10 cellular contexts compared by ENCODE assay signal in the genomic region with DNA sequence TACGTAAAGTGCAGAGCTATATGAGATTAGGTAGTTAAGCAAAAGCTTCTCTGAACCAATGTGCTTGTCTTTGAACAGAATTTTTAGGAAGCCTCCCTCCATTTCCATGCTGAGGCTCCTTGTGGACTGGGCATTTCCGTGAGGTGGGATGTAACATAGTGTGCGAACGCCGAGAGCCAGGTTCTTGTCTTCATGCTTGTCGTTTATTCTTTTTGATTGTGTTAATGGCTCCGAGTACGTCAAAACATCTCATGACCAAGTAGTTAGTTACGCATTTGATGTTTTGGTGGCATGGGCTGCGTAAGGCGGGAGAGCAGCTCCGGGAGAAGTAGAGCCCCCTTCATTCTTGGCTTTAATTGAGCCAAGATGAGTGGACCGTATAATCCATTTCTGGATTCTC. TPM values are rescaled to one million over a fixed set of nuclear protein-coding genes. Genes with fewer than 3 reads are reported as not detected.
DNase-seq lines count a peak whose midpoint lies in the region; ATAC-seq and TF ChIP-seq lines count a peak whose summit lies in the region.
"Had no signal": no experiment of that assay in that cellular context is flagged by ENCODE, and none has a peak within 500 bp of the region (broad histone marks: within the 10 kb centered on the region; RNA-seq: fewer than 3 reads in every experiment).

No MANE protein-coding gene starts in this region.

- H3K9ac ChIP-seq in mucosa of rectum (ENCODE audit: low read depth in 1 of 2, low read length in 2 of 2) (peak overlapping the region in 1 of 2 donors; percentile 35), H9 (ENCODE audit: extremely low read depth, insufficient read length, low read length) (no peak overlapping the region)

- H3K27ac Mint-ChIP-seq in activated CD4-positive, alpha-beta T cell treated with anti-CD3 and anti-CD28 coated beads, Interleukin-2, amount 10 ng/mL, durations not matched to agents 7 days and 5 days: no peak overlapping the region
- H3K27ac Mint-ChIP-seq in chondrocyte (ENCODE audit: unreplicated experiment): peak overlapping the region; percentile 99
- H3K27ac Mint-ChIP-seq in H9: peak overlapping the region in 1 of 3 experiments; percentile 34; a peak in 2 of 7 replicates
- H3K27ac Mint-ChIP-seq: activated CD4-positive, alpha-beta memory T cell treated with anti-CD3 and anti-CD28 coated beads for 36 hours had no signal

- H4K8ac ChIP-seq in H9 (replicated peaks; ENCODE audit: insufficient read length, low read depth, low read length): no peak overlapping the region

- ATAC-seq in GM18907 (IDR thresholded peaks at IDR 0.05; ENCODE audit: unreplicated experiment) (no peak), HG03521 (IDR thresholded peaks at IDR 0.05; ENCODE audit: unreplicated experiment) (no peak)

- H3K4me3 ChIP-seq in mucosa of rectum (ENCODE audit: low read length in 2 of 2) (no peak overlapping the region), thyroid gland (replicated peaks in 1 of 3) (no peak overlapping the region)

- no peak overlapping the region for H3K4me2 ChIP-seq in H9 (ENCODE audit: insufficient read depth, insufficient read length, low read length)

- H3K79me2 ChIP-seq in H9 (ENCODE audit: insufficient read depth, low read length): peaks cover 3% of the 10 kb centered on the region; the same call in 1 of the 2 replicates

- H2BK12ac ChIP-seq in H9 (ENCODE audit: insufficient read length, low read depth, low read length): no peak overlapping the region

- TF ChIP-seq POLR2A in thyroid gland (IDR thresholded peaks at IDR 0.05): no peak

- H3K27me3 ChIP-seq in mucosa of rectum (ENCODE audit: control insufficient read depth in 2 of 2, insufficient read depth in 2 of 2, low read length in 2 of 2) (no peaks in the 10 kb centered on the region), thyroid gland (no peaks in the 10 kb centered on the region), H9 (ENCODE audit: insufficient read depth, low read length) (no peaks in the 10 kb centered on the region)

- H3K4ac ChIP-seq in H9 (ENCODE audit: low read depth, low read length): no peak overlapping the region

- no peak overlapping the region for H3T11ph ChIP-seq in H9 (ENCODE audit: low read length)

- H3K27me3 Mint-ChIP-seq in activated CD4-positive, alpha-beta T cell treated with anti-CD3 and anti-CD28 coated beads, Interleukin-2, amount 10 ng/mL, durations not matched to agents 7 days and 5 days: no peaks in the 10 kb centered on the region
- no peaks in the 10 kb centered on the region for H3K27me3 Mint-ChIP-seq in chondrocyte (ENCODE audit: low read depth)
- H3K27me3 Mint-ChIP-seq in H9 (ENCODE audit: low read depth): no peaks in the 10 kb centered on the region
- H3K27me3 Mint-ChIP-seq: activated CD4-positive, alpha-beta memory T cell treated with anti-CD3 and anti-CD28 coated beads for 36 hours had no signal

- 70 to 71% methylated on average over 13 of the region's 13 CpGs for WGBS in thyroid gland, 2 donors
- WGBS in H9 (ENCODE audit: extremely low coverage, insufficient read length, low lambda C conversion rate): no CpG with 5 or more reads among the region's 13 CpGs

- no peak overlapping the region for H3K18ac ChIP-seq in H9 (ENCODE audit: insufficient read length, low read depth, low read length)

- H3K4me1 ChIP-seq in mucosa of rectum (ENCODE audit: control insufficient read depth in 2 of 2, insufficient read depth in 2 of 2, low read length in 2 of 2) (peaks cover 8 to 12% of the 10 kb centered on the region in 2 donors), thyroid gland (peaks cover 24 to 39% of the 10 kb centered on the region in 2 donors), H9 (ENCODE audit: insufficient read depth, low read length) (no peaks in the 10 kb centered on the region)

- peaks cover 42% of the 10 kb centered on the region for H3K36me3 Mint-ChIP-seq in activated CD4-positive, alpha-beta T cell treated with anti-CD3 and anti-CD28 coated beads, Interleukin-2, amount 10 ng/mL, durations not matched to agents 7 days and 5 days (ENCODE audit: low read depth)
- H3K36me3 Mint-ChIP-seq in chondrocyte (ENCODE audit: low read depth) (peaks cover 4% of the 10 kb centered on the region), H9 (ENCODE audit: insufficient read depth in 1 of 3, low read depth in 3 of 3) (peaks cover 5 to 13% (median 6%) of the 10 kb centered on the region in 3 experiments; a peak in 5 of 7 replicates)

- H3K9me3 ChIP-seq in mucosa of rectum (ENCODE audit: control insufficient read depth in 2 of 2, low read length in 2 of 2) (no peaks in the 10 kb centered on the region), thyroid gland (no peaks in the 10 kb centered on the region), H9 (ENCODE audit: control insufficient read depth, low read depth, low read length) (no peaks in the 10 kb centered on the region)

- H3K14ac ChIP-seq in H9 (ENCODE audit: insufficient read depth, low read length): no peak overlapping the region

- no peak overlapping the region for H2AK5ac ChIP-seq in H9 (ENCODE audit: insufficient read length, low read length)

- H2AFZ ChIP-seq in H9 (ENCODE audit: low read length): no peak overlapping the region

- no peak overlapping the region for H4K91ac ChIP-seq in H9 (ENCODE audit: insufficient read length, low read depth, low read length)

- intact Hi-C loops in thyroid gland (cut with DNase I): no loop called here

- no peak overlapping the region for H2BK5ac ChIP-seq in H9 (ENCODE audit: insufficient read length, low read length)

- POLR2A ChIA-PET in activated CD4-positive, alpha-beta T cell treated with anti-CD3 and anti-CD28 coated beads, Interleukin-2, amount 10 ng/mL, durations not matched to agents 7 days and 5 days (lab: Charles Lee): interaction anchor here (0.6 kb wide), 1 partner anchor 60 kb away, joined by 6 read pairs; no protein-coding TSS in a partner anchor

- CTCF ChIA-PET in activated CD4-positive, alpha-beta T cell treated with anti-CD3 and anti-CD28 coated beads, Interleukin-2, amount 10 ng/mL, durations not matched to agents 7 days and 5 days (lab: Charles Lee): interaction anchor here (2.0 to 3.7 kb wide), 2 partner anchors 16 to 26 kb away, joined by 6 to 16 read pairs; no protein-coding TSS in a partner anchor

- DNase-seq in activated CD4-positive, alpha-beta T cell treated with anti-CD3 and anti-CD28 coated beads, Interleukin-2, amount 10 ng/mL, durations not matched to agents 7 days and 5 days: no peak
- DNase-seq in activated CD4-positive, alpha-beta T cell treated with anti-CD3 and anti-CD28 coated beads for 48 hours: no peak
- DNase-seq in chondrocyte (ENCODE audit: low spot score): no peak
- no peak for DNase-seq in thyroid gland
- no peak for DNase-seq in H9
- DNase-seq: 8988T had no signal

- TF ChIP-seq CTCF in chondrocyte (IDR thresholded peaks at IDR 0.05) (no peak), thyroid gland (IDR thresholded peaks at IDR 0.05) (no peak), H9 (conservative IDR thresholded peaks at IDR 0.05) (no peak)

- no peaks in the 10 kb centered on the region for H4K20me1 ChIP-seq in H9 (ENCODE audit: control insufficient read depth, insufficient read depth, insufficient read length)

- H3K23ac ChIP-seq in H9 (ENCODE audit: insufficient read length, low read depth, low read length): no peak overlapping the region

- no peak overlapping the region for H2BK20ac ChIP-seq in H9 (ENCODE audit: low read depth, low read length, poor library complexity, severe bottlenecking)

- peak overlapping the region; percentile 66 for H3K4me3 Mint-ChIP-seq in activated CD4-positive, alpha-beta T cell treated with anti-CD3 and anti-CD28 coated beads, Interleukin-2, amount 10 ng/mL, durations not matched to agents 7 days and 5 days
- H3K4me3 Mint-ChIP-seq in chondrocyte (ENCODE audit: unreplicated experiment) (peak overlapping the region; percentile 65), H9 (no peak overlapping the region)
- H3K4me3 Mint-ChIP-seq: activated CD4-positive, alpha-beta memory T cell treated with anti-CD3 and anti-CD28 coated beads for 36 hours had no signal

- H3K23me2 ChIP-seq in H9 (ENCODE audit: insufficient read length, low read depth, low read length, poor library complexity, severe bottlenecking): no peaks in the 10 kb centered on the region

- peak overlapping the region; percentile 50 to 74 for H3K27ac ChIP-seq in mucosa of rectum (ENCODE audit: low read depth in 2 of 2, low read length in 2 of 2)
- peak overlapping the region; percentile 95 to 98 (median 96) for H3K27ac ChIP-seq in thyroid gland
- no peak overlapping the region for H3K27ac ChIP-seq in H9 (ENCODE audit: insufficient read length, low read depth, low read length)

- no peak overlapping the region for H3K56ac ChIP-seq in H9 (ENCODE audit: insufficient read length, low read depth, low read length)

- H2BK120ac ChIP-seq in H9 (ENCODE audit: low read depth, low read length, poor library complexity, severe bottlenecking): no peak overlapping the region

- peaks cover 13 to 15% of the 10 kb centered on the region in 2 donors for H3K36me3 ChIP-seq in mucosa of rectum (ENCODE audit: control insufficient read depth in 2 of 2, insufficient read depth in 2 of 2, low read length in 2 of 2)
- H3K36me3 ChIP-seq in thyroid gland: peaks cover 0 to 4% of the 10 kb centered on the region in 2 donors

- no peak overlapping the region for H2BK15ac ChIP-seq in H9 (ENCODE audit: low read depth, low read length)

- H3K79me1 ChIP-seq in H9 (ENCODE audit: insufficient read depth, low read depth, low read length, poor library complexity, severe bottlenecking): no peaks in the 10 kb centered on the region

- no peak overlapping the region for H4K5ac ChIP-seq in H9 (ENCODE audit: insufficient read length, low read depth, low read length)

- H3K9me3 Mint-ChIP-seq in activated CD4-positive, alpha-beta T cell treated with anti-CD3 and anti-CD28 coated beads, Interleukin-2, amount 10 ng/mL, durations not matched to agents 7 days and 5 days: no peaks in the 10 kb centered on the region
- H3K9me3 Mint-ChIP-seq in chondrocyte (ENCODE audit: low read depth) (no peaks in the 10 kb centered on the region), H9 (no peaks in the 10 kb centered on the region)
- H3K9me3 Mint-ChIP-seq: activated CD4-positive, alpha-beta memory T cell treated with anti-CD3 and anti-CD28 coated beads for 36 hours had no signal

- peaks cover 70% of the 10 kb centered on the region for H3K4me1 Mint-ChIP-seq in activated CD4-positive, alpha-beta T cell treated with anti-CD3 and anti-CD28 coated beads, Interleukin-2, amount 10 ng/mL, durations not matched to agents 7 days and 5 days
- H3K4me1 Mint-ChIP-seq in chondrocyte (ENCODE audit: low read depth): peaks cover 65% of the 10 kb centered on the region
- H3K4me1 Mint-ChIP-seq in H9: peaks cover 9 to 17% of the 10 kb centered on the region in 2 experiments

RNA-seq across cellular contexts. Expression of a gene that starts 32.9 kb away (rescaled TPM):
- total RNA-seq in activated CD4-positive, alpha-beta T cell treated with anti-CD3 and anti-CD28 coated beads, Interleukin-2, amount 10 ng/mL, durations not matched to agents 7 days and 5 days: 10 to 100 TPM; 84.1 to 97.5 TPM
- total RNA-seq in chondrocyte (56.9 to 67.1 TPM (median 66.3 TPM) in 3 replicates), thyroid gland (10 to 100 TPM; 22.3 to 71.7 (median 27.3) TPM), H9 (2021) (18.1 and 20.7 TPM in 2 replicates)

Comparison
In these comparisons a context has a peak if more than half of its experiments do, and no peak if none do; other contexts are left out.
1. H3K4me3 Mint-ChIP-seq: peak in activated CD4-positive, alpha-beta T cell treated with anti-CD3 and anti-CD28 coated beads, Interleukin-2, amount 10 ng/mL, durations not matched to agents 7 days and 5 days (single experiment) and chondrocyte (single experiment); none in H9 (0 of 2).